Comparison of ENCODE assay signal across 17 cellular contexts in the genomic region with DNA sequence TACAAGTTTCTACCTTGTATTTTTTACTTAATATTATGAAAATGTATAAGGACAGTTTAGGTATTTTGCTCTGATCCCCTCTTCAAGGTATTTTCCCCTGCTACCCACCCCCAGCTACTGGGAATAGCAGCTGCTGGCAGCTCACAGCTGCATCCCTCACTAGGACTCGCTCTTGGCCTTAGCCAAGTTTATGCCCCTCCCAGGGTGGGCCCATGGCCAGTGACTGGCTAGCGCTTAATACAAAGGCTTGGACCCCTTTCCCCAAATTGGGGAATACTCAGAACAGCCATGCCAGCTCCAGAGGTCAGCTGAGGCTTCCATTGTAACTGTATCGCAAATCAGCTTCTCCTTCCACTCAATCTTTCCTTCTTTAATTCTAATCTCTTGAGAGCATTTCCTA.
DNase-seq lines count a peak whose midpoint lies in the region; ATAC-seq, FAIRE-seq and TF ChIP-seq lines count a peak whose summit lies in the region.
"Had no signal": no experiment of that assay in that cellular context is flagged by ENCODE, and none has a peak within 500 bp of the region (broad histone marks: within the 10 kb centered on the region; RNA-seq: fewer than 3 reads in every experiment).

No MANE protein-coding gene starts in this region.

- no peak overlapping the region for H3K4me2 ChIP-seq in A549
- H3K4me2 ChIP-seq: BLaER1 treated with 17β-estradiol and CSF1 and Interleukin-3, amounts not matched to agents 10 nM and 100 nM had no signal

- no peak for TF ChIP-seq EP300 in A549 (IDR thresholded peaks at IDR 0.05)

- no peak for TF ChIP-seq RAD21 in A549 (conservative IDR thresholded peaks at IDR 0.05 in 1 of 2, IDR thresholded peaks at IDR 0.05 in 1 of 2)

- TF ChIP-seq CTCF in A549 (IDR thresholded peaks at IDR 0.05) = no peak
- no peak for TF ChIP-seq CTCF in WERI-Rb-1 (IDR thresholded peaks at IDR 0.05; ENCODE audit: low read depth, low read length)

- H3K36me3 ChIP-seq in WERI-Rb-1 = no peaks in the 10 kb centered on the region

- 96% methylated on average over 3 of the region's 3 CpGs for WGBS in A549 (ENCODE audit: missing lambda C conversion rate)

- H3K9me3 ChIP-seq in A549 (peaks cover 36% of the 10 kb centered on the region), WERI-Rb-1 (ENCODE audit: severe bottlenecking) (peaks cover 13% of the 10 kb centered on the region)

- POLR2A ChIA-PET in A549 (lab: Yijun Ruan, JAX) = no interaction called here

- no peak for FAIRE-seq in A549 (lab: Jason Lieb, UNC)
- FAIRE-seq: H54 had no signal

- DNase-seq in NCI-H82 (lab: John Stamatoyannopoulos, UW) (peak; percentile 19), NCI-H82 treated with DMSO at 0.1 percent for 48 hours (lab: John Stamatoyannopoulos, UW; ENCODE audit: unreplicated experiment) (no peak), A549 (ENCODE audit: low read depth in 1 of 2, low spot score in 1 of 2) (no peak), WERI-Rb-1 (peak; percentile 23), myocyte (ENCODE audit: low read depth) (peak; percentile 83), AG08396 (ENCODE audit: low spot score) (no peak), UCSD-AML1 (lab: John Stamatoyannopoulos, UW; ENCODE audit: unreplicated experiment) (no peak), NCI-H524 treated with DMSO at 0.1 percent for 48 hours (lab: John Stamatoyannopoulos, UW) (no peak)
- DNase-seq: CD4-positive, CD25-positive, alpha-beta regulatory T cell; DMS53; GF-D8; GM23248 had no signal

- H3K27me3 ChIP-seq in WERI-Rb-1 (ENCODE audit: insufficient read depth, low read depth, severe bottlenecking) = no peaks in the 10 kb centered on the region
- H3K27me3 ChIP-seq: BLaER1 treated with 17β-estradiol and CSF1 and Interleukin-3, amounts not matched to agents 10 nM and 100 nM had no signal

- TF ChIP-seq POLR2A in A549 (IDR thresholded peaks at IDR 0.05; ENCODE audit: low read length) = no peak

- no peak for ATAC-seq in A549
- ATAC-seq: HCT116 had no signal

- H3K4me3 ChIP-seq in A549 = no peak overlapping the region
- H3K4me3 ChIP-seq in WERI-Rb-1 (ENCODE audit: low read depth, low read length) = no peak overlapping the region
- H3K4me3 ChIP-seq: BLaER1 treated with 17β-estradiol and CSF1 and Interleukin-3, amounts not matched to agents 10 nM and 100 nM; GM23248 had no signal

- H3K4me1 ChIP-seq in A549 = peaks cover 48% of the 10 kb centered on the region
- H3K4me1 ChIP-seq: BLaER1 treated with 17β-estradiol and CSF1 and Interleukin-3, amounts not matched to agents 10 nM and 100 nM had no signal

- H3K27ac ChIP-seq in A549 (peak overlapping the region; percentile 84 to 91), WERI-Rb-1 (no peak overlapping the region)
- H3K27ac ChIP-seq: 22Rv1; BLaER1 treated with 17β-estradiol and CSF1 and Interleukin-3, amounts not matched to agents 10 nM and 100 nM; GM23248; HL-60 had no signal

- CTCF ChIA-PET in A549 (lab: Yijun Ruan, JAX) = interaction anchor here (0.5 to 2.5 kb wide), 3 partner anchors 14 to 556 kb away, joined by 3 to 15 read pairs (median 3); no protein-coding TSS in a partner anchor

TF ChIP-seq in A549, 52 proteins besides CTCF, POLR2A, EP300 and RAD21:
- TF ChIP-seq KDM1A (IDR thresholded peaks at IDR 0.05; ENCODE audit: low read depth) = no peak
- TF ChIP-seq, protein P1, sequence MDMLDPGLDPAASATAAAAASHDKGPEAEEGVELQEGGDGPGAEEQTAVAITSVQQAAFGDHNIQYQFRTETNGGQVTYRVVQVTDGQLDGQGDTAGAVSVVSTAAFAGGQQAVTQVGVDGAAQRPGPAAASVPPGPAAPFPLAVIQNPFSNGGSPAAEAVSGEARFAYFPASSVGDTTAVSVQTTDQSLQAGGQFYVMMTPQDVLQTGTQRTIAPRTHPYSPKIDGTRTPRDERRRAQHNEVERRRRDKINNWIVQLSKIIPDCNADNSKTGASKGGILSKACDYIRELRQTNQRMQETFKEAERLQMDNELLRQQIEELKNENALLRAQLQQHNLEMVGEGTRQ (IDR thresholded peaks at IDR 0.05) = no peak
- no peak for TF ChIP-seq NFE2L2 (conservative IDR thresholded peaks at IDR 0.05; ENCODE audit: low read length)
- TF ChIP-seq SMC3 (IDR thresholded peaks at IDR 0.05) = no peak
- no peak for TF ChIP-seq TFCP2L1 (CRISPR knock-in tag; IDR thresholded peaks at IDR 0.05)
- TF ChIP-seq MAFK (IDR thresholded peaks at IDR 0.05; ENCODE audit: partially characterized antibody) = no peak

Comparison
In these comparisons a context has a peak if more than half of its experiments do, and no peak if none do; other contexts are left out.
1. DNase-seq: peak in NCI-H82 (single experiment), WERI-Rb-1 (single experiment) and myocyte (single experiment); none in NCI-H82 treated with DMSO at 0.1 percent for 48 hours (single experiment), A549 (0 of 2), AG08396 (single experiment), UCSD-AML1 (single experiment) and NCI-H524 treated with DMSO at 0.1 percent for 48 hours (single experiment).